Comparison of ENCODE assay signal across 34 cellular contexts in genomic region chr20:10516529-10516928, GRCh38.
"Had no signal": no experiment of that assay in that cellular context is flagged by ENCODE, and none has a peak within 500 bp of the region (broad histone marks: within the 10 kb centered on the region; RNA-seq: fewer than 3 reads in every experiment).

No MANE protein-coding gene starts in this region.

- H3K9me3 Mint-ChIP-seq: activated CD4-positive, alpha-beta memory T cell treated with anti-CD3 and anti-CD28 coated beads for 36 hours; activated naive CD4-positive, alpha-beta T cell treated with anti-CD3 and anti-CD28 coated beads, Interleukin-2, amount 10 ng/mL, durations not matched to agents 7 days and 5 days; activated naive CD4-positive, alpha-beta T cell treated with anti-CD3 and anti-CD28 coated beads, Interleukin-2, amount 50 U/mL, for 72 hours; activated naive CD8-positive, alpha-beta T cell treated with anti-CD3 and anti-CD28 coated beads, Interleukin-2, amount 10 ng/mL, durations not matched to agents 7 days and 5 days; activated T-helper 1 cell treated with anti-CD3 and anti-CD28 coated beads, Interleukin-12 subunit alpha, Interleukin-12 subunit beta, Interleukin-2, Interleukin-4 antibody, amounts not matched to agents 30 ng/mL and 10 ng/mL and 1 ng/mL, durations not matched to agents 14 hours and 24 hours and 36 hours; central memory CD8-positive, alpha-beta T cell; effector memory CD8-positive, alpha-beta T cell; T-cell; T-helper 1 cell treated with Interleukin-12 subunit alpha and Interleukin-12 subunit beta and Interleukin-4 antibody, amounts not matched to agents 30 μg/mL and 1 μg/mL, for 36 hours; T-helper 2 cell treated with Interferon-gamma antibody and Interleukin-4, amounts not matched to agents 5 μg/mL and 100 μg/mL, for 36 hours had no signal

- H3K4me3 ChIP-seq: ascending aorta, esophagus muscularis mucosa, gastrocnemius medialis, heart right ventricle had no signal

- H3K36me3 ChIP-seq: ascending aorta, esophagus muscularis mucosa, gastrocnemius medialis, heart right ventricle had no signal

- H3K27ac Mint-ChIP-seq: activated CD4-positive, alpha-beta memory T cell treated with anti-CD3 and anti-CD28 coated beads for 36 hours; activated CD4-positive, alpha-beta T cell treated with anti-CD3 and anti-CD28 coated beads for 36 hours; activated CD4-positive, alpha-beta T cell treated with anti-CD3 and anti-CD28 coated beads, Interleukin-2, amount 10 ng/mL, durations not matched to agents 24 days and 14 days; activated CD8-positive, alpha-beta memory T cell treated with anti-CD3 and anti-CD28 coated beads, Interleukin-2, amount 10 ng/mL, durations not matched to agents 7 days and 5 days; activated CD8-positive, alpha-beta T cell treated with anti-CD3 and anti-CD28 coated beads, Interleukin-2, amount 10 ng/mL, durations not matched to agents 7 days and 5 days; activated naive CD4-positive, alpha-beta T cell treated with anti-CD3 and anti-CD28 coated beads, Interleukin-2, amount 10 ng/mL, durations not matched to agents 7 days and 5 days; activated naive CD4-positive, alpha-beta T cell treated with anti-CD3 and anti-CD28 coated beads, Interleukin-2, amount 50 U/mL, for 72 hours; activated naive CD8-positive, alpha-beta T cell treated with anti-CD3 and anti-CD28 coated beads, Interleukin-2, amount 10 ng/mL, durations not matched to agents 7 days and 5 days; activated T-helper 1 cell treated with anti-CD3 and anti-CD28 coated beads, Interleukin-12 subunit alpha, Interleukin-12 subunit beta, Interleukin-2, Interleukin-4 antibody, amounts not matched to agents 30 ng/mL and 10 ng/mL and 1 ng/mL, durations not matched to agents 14 hours and 24 hours and 36 hours; T-cell; T-helper 2 cell treated with Interferon-gamma antibody and Interleukin-4, amounts not matched to agents 5 μg/mL and 100 μg/mL, for 36 hours had no signal

- H3K36me3 Mint-ChIP-seq: brain had no signal

- DNase-seq: activated CD4-positive, alpha-beta memory T cell treated with anti-CD3 and anti-CD28 coated beads for 36 hours; activated CD4-positive, alpha-beta T cell treated with anti-CD3 and anti-CD28 coated beads for 36 hours; activated CD4-positive, alpha-beta T cell treated with anti-CD3 and anti-CD28 coated beads, Interleukin-2, amount 10 ng/mL, durations not matched to agents 24 days and 14 days; activated CD4-positive, CD25-positive, alpha-beta regulatory T cell; activated CD4-positive, CD25-positive, alpha-beta regulatory T cell treated with anti-CD3 and anti-CD28 coated beads, Interleukin-2, amount 50 U/mL, for 72 hours; activated CD8-positive, alpha-beta memory T cell treated with anti-CD3 and anti-CD28 coated beads, Interleukin-2, amount 10 ng/mL, durations not matched to agents 7 days and 5 days; activated CD8-positive, alpha-beta memory T cell treated with anti-CD3 and anti-CD28 coated beads, Interleukin-2, amount 50 U/mL, for 4 hours; activated CD8-positive, alpha-beta T cell treated with anti-CD3 and anti-CD28 coated beads, Interleukin-2, amount 10 ng/mL, durations not matched to agents 7 days and 5 days; activated gamma-delta T cell; activated naive CD4-positive, alpha-beta T cell; activated naive CD4-positive, alpha-beta T cell treated with anti-CD3 and anti-CD28 coated beads, Interleukin-2, amount 10 ng/mL, durations not matched to agents 7 days and 5 days; activated naive CD8-positive, alpha-beta T cell treated with anti-CD3 and anti-CD28 coated beads, Interleukin-2, amount 10 ng/mL, durations not matched to agents 7 days and 5 days; activated T-cell treated with anti-CD3 and anti-CD28 coated beads, Interleukin-2, amount 50 U/mL, for 1 hour; activated T-cell treated with anti-CD3 and anti-CD28 coated beads, Interleukin-2, amount 50 U/mL, for 48 hours; cortex of kidney; dermis blood vessel endothelial cell; effector CD4-positive, alpha-beta T cell; effector memory CD8-positive, alpha-beta T cell; erythroblast; foreskin keratinocyte; gastrocnemius medialis; heart right ventricle; T-cell; T1000 had no signal

- ATAC-seq: activated CD4-positive, alpha-beta T cell treated with anti-CD3 and anti-CD28 coated beads for 36 hours; activated CD8-positive, alpha-beta memory T cell treated with anti-CD3 and anti-CD28 coated beads, Interleukin-2, amount 10 ng/mL, durations not matched to agents 7 days and 5 days; activated CD8-positive, alpha-beta T cell treated with anti-CD3 and anti-CD28 coated beads, Interleukin-2, amount 10 ng/mL, durations not matched to agents 7 days and 5 days; activated naive CD4-positive, alpha-beta T cell treated with anti-CD3 and anti-CD28 coated beads, Interleukin-2, amount 50 U/mL, for 72 hours; effector memory CD8-positive, alpha-beta T cell; foreskin keratinocyte; gastrocnemius medialis; heart right ventricle; T-cell had no signal

- H3K27me3 ChIP-seq: ascending aorta, esophagus muscularis mucosa, foreskin keratinocyte, gastrocnemius medialis, heart right ventricle had no signal

- H3K27me3 Mint-ChIP-seq: activated CD4-positive, alpha-beta memory T cell treated with anti-CD3 and anti-CD28 coated beads for 36 hours; activated CD4-positive, alpha-beta T cell treated with anti-CD3 and anti-CD28 coated beads for 36 hours; activated CD8-positive, alpha-beta memory T cell treated with anti-CD3 and anti-CD28 coated beads, Interleukin-2, amount 10 ng/mL, durations not matched to agents 7 days and 5 days; activated naive CD4-positive, alpha-beta T cell treated with anti-CD3 and anti-CD28 coated beads, Interleukin-2, amount 10 ng/mL, durations not matched to agents 7 days and 5 days; activated naive CD8-positive, alpha-beta T cell treated with anti-CD3 and anti-CD28 coated beads, Interleukin-2, amount 10 ng/mL, durations not matched to agents 7 days and 5 days; brain; central memory CD8-positive, alpha-beta T cell; effector memory CD8-positive, alpha-beta T cell; T-cell had no signal

- FAIRE-seq: bronchial epithelial cell, colon had no signal

- H3K4me3 Mint-ChIP-seq: activated CD4-positive, alpha-beta memory T cell treated with anti-CD3 and anti-CD28 coated beads for 36 hours; activated CD4-positive, alpha-beta T cell treated with anti-CD3 and anti-CD28 coated beads for 36 hours; activated CD4-positive, alpha-beta T cell treated with anti-CD3 and anti-CD28 coated beads, Interleukin-2, amount 10 ng/mL, durations not matched to agents 24 days and 14 days; activated CD8-positive, alpha-beta memory T cell treated with anti-CD3 and anti-CD28 coated beads, Interleukin-2, amount 10 ng/mL, durations not matched to agents 7 days and 5 days; activated CD8-positive, alpha-beta T cell treated with anti-CD3 and anti-CD28 coated beads, Interleukin-2, amount 10 ng/mL, durations not matched to agents 7 days and 5 days; activated naive CD4-positive, alpha-beta T cell treated with anti-CD3 and anti-CD28 coated beads, Interleukin-2, amount 10 ng/mL, durations not matched to agents 7 days and 5 days; activated naive CD8-positive, alpha-beta T cell treated with anti-CD3 and anti-CD28 coated beads, Interleukin-2, amount 10 ng/mL, durations not matched to agents 7 days and 5 days; activated T-helper 1 cell treated with anti-CD3 and anti-CD28 coated beads, Interleukin-12 subunit alpha, Interleukin-12 subunit beta, Interleukin-2, Interleukin-4 antibody, amounts not matched to agents 30 ng/mL and 10 ng/mL and 1 ng/mL, durations not matched to agents 14 hours and 24 hours and 36 hours; brain; central memory CD8-positive, alpha-beta T cell; T-cell; T-helper 1 cell treated with Interleukin-12 subunit alpha and Interleukin-12 subunit beta and Interleukin-4 antibody, amounts not matched to agents 30 μg/mL and 1 μg/mL, for 36 hours; T-helper 2 cell treated with Interferon-gamma antibody and Interleukin-4, amounts not matched to agents 5 μg/mL and 100 μg/mL, for 36 hours had no signal

- H3K27ac ChIP-seq: ascending aorta, esophagus muscularis mucosa, foreskin keratinocyte, gastrocnemius medialis, heart right ventricle had no signal

- H3K9me3 ChIP-seq: ascending aorta, esophagus muscularis mucosa, gastrocnemius medialis, heart right ventricle had no signal
